In genomic region chrX:136251042-136251991, GRCh38 we compare ENCODE assay signal across 8 cellular contexts. TPM values are rescaled to one million over a fixed set of nuclear protein-coding genes. Genes with fewer than 3 reads are reported as not detected.
A peak's percentile ranks its signal among the peaks of the same experiment; 100 is the strongest.
DNase-seq lines count a peak whose midpoint lies in the region; ATAC-seq, FAIRE-seq and TF ChIP-seq lines count a peak whose summit lies in the region.

Gene MAP7D3, minus strand, starts transcription at chrX:136251400. Its CDS starts 42 bp downstream, at chrX:136251358.

- H3K9me3 ChIP-seq in liver (ENCODE audit: control insufficient read depth in 4 of 4, low read length in 3 of 4) (no peaks in the 10 kb centered on the region), HepG2 (ENCODE audit: low read length) (no peaks in the 10 kb centered on the region), mucosa of descending colon (no peaks in the 10 kb centered on the region)

- H3K4me3 ChIP-seq in liver (ENCODE audit: low read depth in 1 of 3, low read length in 3 of 3) (peak within 1 kb of the TSS; percentile 36 to 87 (median 71)), HepG2 (replicated peaks in 1 of 3; ENCODE audit: insufficient read depth in 1 of 3, low read depth in 2 of 3, low read length in 3 of 3) (no peak within 1 kb of the TSS), mucosa of descending colon (peak within 1 kb of the TSS; percentile 32)

- H3K36me3 ChIP-seq in liver (ENCODE audit: control insufficient read depth in 4 of 4, insufficient read depth in 3 of 4, low read depth in 1 of 4, low read length in 3 of 4), result no peaks in the 10 kb centered on the region
- no peaks in the 10 kb centered on the region for H3K36me3 ChIP-seq in HepG2 (replicated peaks in 1 of 2; ENCODE audit: control insufficient read depth in 1 of 2, insufficient read depth in 2 of 2, low read length in 2 of 2)
- H3K36me3 ChIP-seq in mucosa of descending colon (ENCODE audit: low read depth), result no peaks in the 10 kb centered on the region

- CTCF ChIA-PET in HepG2 (lab: Yijun Ruan, JAX; ENCODE audit: low intra/inter-chr PET ratio, low total read pairs), result no interaction called here

- H3K4me1 ChIP-seq in liver (ENCODE audit: control insufficient read depth in 4 of 4, insufficient read depth in 4 of 4, low read length in 3 of 4) (peaks cover 0 to 5% (median 0%) of the 10 kb centered on the region in 4 donors), HepG2 (ENCODE audit: insufficient read depth, low read length) (no peaks in the 10 kb centered on the region), mucosa of descending colon (ENCODE audit: low read depth) (no peaks in the 10 kb centered on the region)

- H3K9me3 Mint-ChIP-seq in endothelial cell (ENCODE audit: unreplicated experiment), result no peaks in the 10 kb centered on the region

- BruUV-seq in HepG2 (replicated peaks; lab: Mats Ljungman, UMichigan), result no TSS peak

- DNase-seq in HepG2 (ENCODE audit: low spot score) (no peak), NCI-H526 treated with DMSO at 0.1 percent for 48 hours (lab: John Stamatoyannopoulos, UW) (peak; percentile 74), endothelial cell (ENCODE audit: low spot score) (peak; percentile 46), mucosa of descending colon (peak; percentile 59 to 81 (median 71))
- peak; percentile 26 to 33 for DNase-seq in activated CD8-positive, alpha-beta memory T cell treated with anti-CD3 and anti-CD28 coated beads for 4 hours (ENCODE audit: low read depth in 2 of 2)
- DNase-seq in stimulated activated CD8-positive, alpha-beta memory T cell treated with anti-CD3 and anti-CD28 coated beads, Interleukin-4, amount 100 ng/mL, for 48 hours, result peak; percentile 65

- no peak within 1 kb of the TSS for H3K4me2 ChIP-seq in HepG2 (ENCODE audit: low read depth, low read length)

- H3K27me3 Mint-ChIP-seq in endothelial cell (ENCODE audit: unreplicated experiment), result no peaks in the 10 kb centered on the region

- TF ChIP-seq RAD21 in liver (IDR thresholded peaks at IDR 0.05), result no peak
- TF ChIP-seq RAD21 in HepG2 (CRISPR knock-in tag; IDR thresholded peaks at IDR 0.05), result no peak

- in situ Hi-C loops in HepG2 (cut with HindIII; ENCODE audit: extremely low pct_ligation_motif_present, low pct_unique_long_range_greater_than_20kb), result no loop called here

- TF ChIP-seq POLR2A in HepG2 (IDR thresholded peaks at IDR 0.05; ENCODE audit: insufficient read depth in 1 of 2, low read depth in 2 of 2, low read length in 2 of 2), result no peak

- H3K79me2 ChIP-seq in HepG2 (ENCODE audit: insufficient read depth, low read length), result no peaks in the 10 kb centered on the region

- FAIRE-seq in HepG2 (lab: Jason Lieb, UNC), result no peak

- H4K20me1 ChIP-seq in HepG2 (ENCODE audit: insufficient read depth, low read length), result no peaks in the 10 kb centered on the region

- peak within 1 kb of the TSS; percentile 54 to 59 for H3K27ac ChIP-seq in liver (ENCODE audit: low read depth in 1 of 2, low read length in 2 of 2)
- H3K27ac ChIP-seq in HepG2 (ENCODE audit: extremely low read length, insufficient read depth, low read length), result no peak within 1 kb of the TSS

- H3K9ac ChIP-seq in liver (ENCODE audit: low read depth in 1 of 2, low read length in 2 of 2) (peak within 1 kb of the TSS in 1 of 2 donors; percentile 47), HepG2 (ENCODE audit: insufficient read depth, low read depth, low read length) (no peak within 1 kb of the TSS)

- POLR2A ChIA-PET in HepG2 (lab: Yijun Ruan, JAX), result no interaction called here

- H3K27ac Mint-ChIP-seq in endothelial cell (ENCODE audit: unreplicated experiment), result peak within 1 kb of the TSS; percentile 72

- no peaks in the 10 kb centered on the region for H3K36me3 Mint-ChIP-seq in endothelial cell (ENCODE audit: low read depth, unreplicated experiment)

- H3K27me3 ChIP-seq in liver (ENCODE audit: control insufficient read depth in 4 of 4, insufficient read depth in 4 of 4, low read length in 3 of 4), result peaks cover 0 to 5% (median 0%) of the 10 kb centered on the region in 4 donors
- no peaks in the 10 kb centered on the region for H3K27me3 ChIP-seq in HepG2 (ENCODE audit: control insufficient read depth in 1 of 2, insufficient read depth in 2 of 2, low read length in 2 of 2)

- H3K4me1 Mint-ChIP-seq in endothelial cell (ENCODE audit: unreplicated experiment), result no peaks in the 10 kb centered on the region

- H3K4me3 Mint-ChIP-seq in endothelial cell (ENCODE audit: unreplicated experiment), result peak within 1 kb of the TSS; percentile 94

- no peak within 1 kb of the TSS for H2AFZ ChIP-seq in HepG2 (ENCODE audit: low read length)

- WGBS in liver, result 2% methylated on average over 73 of the region's 73 CpGs
- 93% methylated on average over 5 of the region's 73 CpGs for WGBS in HepG2 (ENCODE audit: low lambda C conversion rate)

- no peak for TF ChIP-seq CTCF in liver (IDR thresholded peaks at IDR 0.05; ENCODE audit: low read depth, low read length, missing input control)
- no peak for TF ChIP-seq CTCF in HepG2 (CRISPR knock-in tag; IDR thresholded peaks at IDR 0.05)
- TF ChIP-seq CTCF in endothelial cell (IDR thresholded peaks at IDR 0.05; ENCODE audit: unreplicated experiment), result no peak
- no peak for TF ChIP-seq CTCF in mucosa of descending colon (IDR thresholded peaks at IDR 0.05)

- ATAC-seq in HepG2 (no peak), HG03039 (IDR thresholded peaks at IDR 0.05; ENCODE audit: unreplicated experiment) (peak; percentile 79), mucosa of descending colon (peak; percentile 97)

- TF ChIP-seq EP300 in HepG2 (IDR thresholded peaks at IDR 0.05; ENCODE audit: low read depth in 2 of 2, low read length in 2 of 2) (no peak), HepG2 (CRISPR knock-in tag; IDR thresholded peaks at IDR 0.05; ENCODE audit: borderline replicate concordance) (no peak)

- intact Hi-C loops in HepG2 (cut with micrococcal nuclease; ENCODE audit: unreplicated experiment), result no loop called here
- intact Hi-C loops in mucosa of descending colon (cut with DNase I, micrococcal nuclease), result no loop called here

TF ChIP-seq in HepG2, 621 proteins besides CTCF, POLR2A, EP300 and RAD21:
- no peak for TF ChIP-seq CBX2 (IDR thresholded peaks at IDR 0.05; ENCODE audit: low read depth, low read length)
- TF ChIP-seq CBX2 (CRISPR knock-in tag; IDR thresholded peaks at IDR 0.05; ENCODE audit: low read depth), result no peak
- no peak for TF ChIP-seq ADNP (CRISPR knock-in tag; IDR thresholded peaks at IDR 0.05)
- no peak for TF ChIP-seq PRPF4 (IDR thresholded peaks at IDR 0.05; ENCODE audit: low read depth, low read length, poor library complexity, severe bottlenecking)
- no peak for TF ChIP-seq KDM5A (IDR thresholded peaks at IDR 0.05; ENCODE audit: borderline replicate concordance, low read length)
- no peak for TF ChIP-seq ERF (CRISPR knock-in tag; IDR thresholded peaks at IDR 0.05)
- TF ChIP-seq NR2C2 (CRISPR knock-in tag; IDR thresholded peaks at IDR 0.05; ENCODE audit: borderline replicate concordance), result no peak
- no peak for TF ChIP-seq ZNF616 (CRISPR knock-in tag; IDR thresholded peaks at IDR 0.05; ENCODE audit: low read depth)
- no peak for TF ChIP-seq GZF1 (CRISPR knock-in tag; IDR thresholded peaks at IDR 0.05)
- no peak for TF ChIP-seq SMAD1 (CRISPR knock-in tag; IDR thresholded peaks at IDR 0.05; ENCODE audit: borderline replicate concordance, low read depth)
- no peak for TF ChIP-seq HES4 (CRISPR knock-in tag; IDR thresholded peaks at IDR 0.05; ENCODE audit: borderline replicate concordance)
- no peak for TF ChIP-seq TGIF2 (CRISPR knock-in tag; IDR thresholded peaks at IDR 0.05)

RNA-seq across cellular contexts. Expression of gene MAP7D3, which starts in this region (rescaled TPM):
- 1 to 10 TPM; 1.6 to 4.4 TPM for total RNA-seq in liver
- 1 to 10 TPM; 2.8 to 3.5 TPM for polyA plus RNA-seq in liver
- total RNA-seq in HepG2 (2016; rRNA removed; fragmentation: Illumina TruSeq; extraction: Trizol), result not detected in 2 replicates
- not detected in 2 replicates for total RNA-seq in HepG2 (2016; cell fraction: cytosol; rRNA removed; fragmentation: Illumina TruSeq; extraction: Trizol; ENCODE audit: low read depth)
- total RNA-seq in HepG2 (2016; cell fraction: insoluble cytoplasmic fraction; rRNA removed; fragmentation: Illumina TruSeq; extraction: Trizol), result not detected in 2 replicates
- total RNA-seq in HepG2 (2016; cell fraction: membrane; rRNA removed; fragmentation: Illumina TruSeq; extraction: Trizol), result not detected in 2 replicates
- not detected in 2 replicates for total RNA-seq in HepG2 (2016; cell fraction: nucleus; rRNA removed; fragmentation: Illumina TruSeq; extraction: Trizol)
- polyA plus RNA-seq in HepG2 (2011; rRNA removed), result not detected in 2 replicates
- not detected in 2 replicates for polyA plus RNA-seq in HepG2 (2011; cell fraction: cytosol; rRNA removed)
- not detected in 2 replicates for polyA plus RNA-seq in HepG2 (2011; cell fraction: nucleus; rRNA removed)
- polyA plus RNA-seq in HepG2 (2012), result not detected in 2 replicates
- polyA plus RNA-seq in HepG2 (2016; cell fraction: cytosol; fragmentation: Illumina TruSeq; extraction: Trizol; ENCODE audit: low read depth), result not detected in 2 replicates
- not detected in 2 replicates for polyA plus RNA-seq in HepG2 (2016; cell fraction: insoluble cytoplasmic fraction; fragmentation: Illumina TruSeq; extraction: Trizol; ENCODE audit: low read depth)
- polyA plus RNA-seq in HepG2 (2016; cell fraction: membrane; fragmentation: Illumina TruSeq; extraction: Trizol; ENCODE audit: low read depth), result not detected in 2 replicates
- not detected in 2 replicates for polyA plus RNA-seq in HepG2 (2016; cell fraction: nucleus; fragmentation: Illumina TruSeq; extraction: Trizol; ENCODE audit: insufficient read depth, low read depth)
- 17.4 TPM in 1 of 2 replicates, not detected in the other for polyA minus RNA-seq in HepG2 (2011; rRNA and poly(A)+ RNA removed; ENCODE audit: low replicate concordance)
- not detected in 2 replicates for polyA minus RNA-seq in HepG2 (2011; cell fraction: cytosol; rRNA and poly(A)+ RNA removed)
- not detected in 2 replicates for polyA minus RNA-seq in HepG2 (2011; cell fraction: nucleus; rRNA and poly(A)+ RNA removed)
- 6.6 TPM for total RNA-seq in endothelial cell (ENCODE audit: unreplicated experiment)
- total RNA-seq in mucosa of descending colon, result 10 to 100 TPM in 1 of 3 donors, 1 to 10 TPM in 2; 2.8 to 11.1 (median 4.4) TPM

Comparison
In these comparisons a context has a peak if more than half of its experiments do, and no peak if none do; other contexts are left out.
1. H3K4me3 ChIP-seq: peak in liver (3 of 3) and mucosa of descending colon (single experiment); none in HepG2 (0 of 3).